ENCODE assay signal across 14 cellular contexts in genomic region chr10:10951675-10952074, GRCh38.
DNase-seq lines count a peak whose midpoint lies in the region; ATAC-seq lines count a peak whose summit lies in the region.
"Had no signal": no experiment of that assay in that cellular context is flagged by ENCODE, and none has a peak within 500 bp of the region (broad histone marks: within the 10 kb centered on the region; RNA-seq: fewer than 3 reads in every experiment).

No MANE protein-coding gene starts in this region.

- no peak overlapping the region for H3K4me3 Mint-ChIP-seq in stimulated activated memory B cell treated with anti-CD40 and anti-IgM and Interleukin-4, amounts not matched to agents 10 μg/mL and 1 μg/mL and 100 μg/mL, for 72 hours
- H3K4me3 Mint-ChIP-seq: B cell; CD4-positive, alpha-beta T cell; CD8-positive, alpha-beta memory T cell had no signal

- H3K36me3 Mint-ChIP-seq in stimulated activated memory B cell treated with anti-CD40 and anti-IgM and Interleukin-4, amounts not matched to agents 10 μg/mL and 1 μg/mL and 100 μg/mL, for 72 hours: no peaks in the 10 kb centered on the region
- H3K36me3 Mint-ChIP-seq: CD8-positive, alpha-beta memory T cell had no signal

- no peaks in the 10 kb centered on the region for H3K9me3 Mint-ChIP-seq in stimulated activated memory B cell treated with anti-CD40 and anti-IgM and Interleukin-4, amounts not matched to agents 10 μg/mL and 1 μg/mL and 100 μg/mL, for 72 hours
- H3K9me3 Mint-ChIP-seq: CD4-positive, alpha-beta T cell; CD8-positive, alpha-beta memory T cell had no signal

- no peak overlapping the region for H3K27ac Mint-ChIP-seq in stimulated activated memory B cell treated with anti-CD40 and anti-IgM and Interleukin-4, amounts not matched to agents 10 μg/mL and 1 μg/mL and 100 μg/mL, for 72 hours
- H3K27ac Mint-ChIP-seq: B cell; CD4-positive, alpha-beta T cell; CD8-positive, alpha-beta memory T cell had no signal

- no peaks in the 10 kb centered on the region for H3K4me1 Mint-ChIP-seq in stimulated activated memory B cell treated with anti-CD40 and anti-IgM and Interleukin-4, amounts not matched to agents 10 μg/mL and 1 μg/mL and 100 μg/mL, for 72 hours
- H3K4me1 Mint-ChIP-seq: B cell; CD8-positive, alpha-beta memory T cell had no signal

- H3K27me3 Mint-ChIP-seq in stimulated activated memory B cell treated with anti-CD40 and anti-IgM and Interleukin-4, amounts not matched to agents 10 μg/mL and 1 μg/mL and 100 μg/mL, for 72 hours: peaks cover 43% of the 10 kb centered on the region

- peak; percentile 37 for ATAC-seq in stimulated activated memory B cell treated with anti-CD40 and anti-IgM and Interleukin-4, amounts not matched to agents 10 μg/mL and 1 μg/mL and 100 μg/mL, for 72 hours
- ATAC-seq in GM18520 (IDR thresholded peaks at IDR 0.05; ENCODE audit: unreplicated experiment) (no peak), GM18517 (IDR thresholded peaks at IDR 0.05; ENCODE audit: unreplicated experiment) (no peak)
- ATAC-seq: A549 had no signal

- peak; percentile 11 for DNase-seq in COLO829 (ENCODE audit: low spot score)
- peak; percentile 16 for DNase-seq in occipital lobe (lab: John Stamatoyannopoulos, UW)
- DNase-seq: AML-193; Caco-2; Calu3; CD4-positive, alpha-beta T cell; CD8-positive, alpha-beta memory T cell; DMS79 treated with DMSO at 0.1 percent for 48 hours; GF-D8 had no signal
